ENCODE assay signal across 8 cellular contexts in genomic region chr11:12111482-12112149, GRCh38. TPM values are rescaled to one million over a fixed set of nuclear protein-coding genes. Genes with fewer than 3 reads are reported as not detected.
DNase-seq lines count a peak whose midpoint lies in the region; ATAC-seq and TF ChIP-seq lines count a peak whose summit lies in the region.

No MANE protein-coding gene starts in this region.

- H3K27me3 ChIP-seq in heart left ventricle: no peaks in the 10 kb centered on the region
- no peaks in the 10 kb centered on the region for H3K27me3 ChIP-seq in mesenchymal stem cell (ENCODE audit: control insufficient read depth in 1 of 2, insufficient read depth in 1 of 2, low read length in 2 of 2)
- H3K27me3 ChIP-seq in vagina: no peaks in the 10 kb centered on the region

- H3K4me2 ChIP-seq in mesenchymal stem cell (ENCODE audit: low read length, poor library complexity, severe bottlenecking): peak overlapping the region; percentile 95

- peaks cover 2% of the 10 kb centered on the region for H3K79me1 ChIP-seq in mesenchymal stem cell (replicated peaks; ENCODE audit: low read length, poor library complexity, severe bottlenecking)

- no peak overlapping the region for H2BK5ac ChIP-seq in mesenchymal stem cell (ENCODE audit: low read depth, low read length, poor library complexity, severe bottlenecking)

- H2AK5ac ChIP-seq in mesenchymal stem cell (ENCODE audit: low read length, severe bottlenecking): no peak overlapping the region

- H3K9me3 ChIP-seq in heart left ventricle (no peaks in the 10 kb centered on the region), mesenchymal stem cell (ENCODE audit: control insufficient read depth, low read length) (no peaks in the 10 kb centered on the region), vagina (no peaks in the 10 kb centered on the region)

- TF ChIP-seq CTCF in heart left ventricle (IDR thresholded peaks at IDR 0.05) (no peak), choroid plexus epithelial cell (conservative IDR thresholded peaks at IDR 0.05; ENCODE audit: low read depth, low read length) (no peak), vagina (IDR thresholded peaks at IDR 0.05) (no peak)

- peak overlapping the region; percentile 20 for H2BK15ac ChIP-seq in mesenchymal stem cell (ENCODE audit: low read depth, poor library complexity, severe bottlenecking)

- H3K18ac ChIP-seq in mesenchymal stem cell (ENCODE audit: low read depth in 1 of 2, low read length in 2 of 2): peak overlapping the region; percentile 40 to 85

- peak overlapping the region in 1 of 2 experiments; percentile 23 for H3K14ac ChIP-seq in mesenchymal stem cell (ENCODE audit: low read length in 2 of 2)

- intact Hi-C loops in heart left ventricle (cut with DNase I) (loop anchor here in 6 of 10 donors (2.0 to 10.0 kb wide), 6 partner anchors 46 to 126 kb away; no protein-coding TSS in a partner anchor), cardiac septum (cut with DNase I) (loop anchor here (5.0 kb wide), 1 partner anchor 111 kb away; no protein-coding TSS in a partner anchor), vagina (cut with DNase I) (no loop called here)

- H3K4ac ChIP-seq in mesenchymal stem cell (ENCODE audit: low read depth in 1 of 2, low read length in 2 of 2): peak overlapping the region; percentile 42 to 71

- peak overlapping the region; percentile 49 for H4K91ac ChIP-seq in mesenchymal stem cell (ENCODE audit: low read length)

- H3K36me3 ChIP-seq in heart left ventricle: peaks cover 0 to 5% (median 0%) of the 10 kb centered on the region in 9 donors
- peaks cover 0 to 6% of the 10 kb centered on the region in 2 experiments for H3K36me3 ChIP-seq in mesenchymal stem cell (ENCODE audit: control insufficient read depth in 1 of 2, insufficient read depth in 2 of 2, low read depth in 1 of 2, low read length in 2 of 2)
- no peaks in the 10 kb centered on the region for H3K36me3 ChIP-seq in vagina

- H2AFZ ChIP-seq in mesenchymal stem cell (ENCODE audit: low read depth, low read length): no peak overlapping the region

- no peak for DNase-seq in heart left ventricle
- no peak for DNase-seq in cardiac septum (ENCODE audit: low spot score)
- peak; percentile 36 for DNase-seq in choroid plexus epithelial cell (ENCODE audit: low read depth)
- peak; percentile 59 for DNase-seq in mesenchymal stem cell
- DNase-seq in vagina (ENCODE audit: extremely low spot score in 2 of 2): no peak

- H3K27ac ChIP-seq in heart left ventricle (peak overlapping the region; percentile 46 to 91 (median 84)), mesenchymal stem cell (ENCODE audit: low read length, poor library complexity, severe bottlenecking) (peak overlapping the region; percentile 10), vagina (peak overlapping the region; percentile 75)

- WGBS in heart left ventricle, 4 donors: 28 to 44% (median 31%) methylated on average over 12 to 13 of the region's 13 CpGs
- 35% methylated on average over 13 of the region's 13 CpGs for WGBS in mesenchymal stem cell

- H3K4me3 ChIP-seq in heart left ventricle: peak overlapping the region; percentile 62 to 93 (median 86)
- peak overlapping the region; percentile 70 for H3K4me3 ChIP-seq in choroid plexus epithelial cell (ENCODE audit: low read depth, low read length)
- H3K4me3 ChIP-seq in mesenchymal stem cell (ENCODE audit: insufficient read depth in 1 of 2, low read depth in 1 of 2, low read length in 2 of 2): peak overlapping the region; percentile 80 to 83
- peak overlapping the region; percentile 65 to 68 for H3K4me3 ChIP-seq in vagina

- peak in 1 of 4 donors; percentile 1 for ATAC-seq in heart left ventricle
- ATAC-seq in HG03571 (IDR thresholded peaks at IDR 0.05; ENCODE audit: unreplicated experiment): no peak
- ATAC-seq in HG03439 (IDR thresholded peaks at IDR 0.05; ENCODE audit: unreplicated experiment): no peak
- ATAC-seq in GM18511 (IDR thresholded peaks at IDR 0.05; ENCODE audit: unreplicated experiment): no peak

- TF ChIP-seq POLR2A in heart left ventricle (IDR thresholded peaks at IDR 0.05): no peak
- no peak for TF ChIP-seq POLR2A in vagina (IDR thresholded peaks at IDR 0.05)

- peak overlapping the region; percentile 19 for H4K8ac ChIP-seq in mesenchymal stem cell (ENCODE audit: low read length)

- H2BK12ac ChIP-seq in mesenchymal stem cell (ENCODE audit: low read length in 2 of 2): peak overlapping the region in 1 of 2 experiments; percentile 4

- peak overlapping the region in 1 of 2 experiments; percentile 6 for H3K23ac ChIP-seq in mesenchymal stem cell (ENCODE audit: low read length in 2 of 2)

- H3K4me1 ChIP-seq in heart left ventricle (peaks cover 0 to 58% (median 44%) of the 10 kb centered on the region in 12 donors), mesenchymal stem cell (ENCODE audit: control insufficient read depth, insufficient read depth, low read depth, low read length) (peaks cover 26% of the 10 kb centered on the region), vagina (peaks cover 26% of the 10 kb centered on the region)

- H2BK120ac ChIP-seq in mesenchymal stem cell (ENCODE audit: low read depth, low read length): no peak overlapping the region

- peak overlapping the region; percentile 83 for H3K9ac ChIP-seq in mesenchymal stem cell (ENCODE audit: low read length)

RNA-seq across cellular contexts. Expression of gene MICAL2, which starts 1.2 kb away (rescaled TPM):
- total RNA-seq in heart left ventricle (100 to 1,000 TPM in 2 of 9 donors, 10 to 100 TPM in 7; 48.2 to 110 (median 87.8) TPM), cardiac septum (98.7 TPM), vagina (41.7 TPM)
- polyA plus RNA-seq in heart left ventricle: 10 to 100 TPM; 37.6 to 86.4 TPM
- 96.9 TPM for polyA plus RNA-seq in mesenchymal stem cell (2013, experiment 1 of 2)
- polyA plus RNA-seq in mesenchymal stem cell (2013, experiment 2 of 2): 100 TPM

Comparison
In these comparisons a context has a peak if more than half of its experiments do, and no peak if none do; other contexts are left out.
1. DNase-seq: peak in choroid plexus epithelial cell (single experiment) and mesenchymal stem cell (single experiment); none in heart left ventricle (0 of 5), cardiac septum (single experiment) and vagina (0 of 2).
2. H3K27ac ChIP-seq: peak in every context shown above with its lines; median percentile 84 in heart left ventricle; 75 in vagina; 10 in mesenchymal stem cell.
3. Peak in every context shown above with its lines, with median percentiles within 50 percentile points of each other: H3K4me3 ChIP-seq.